Comparison of ENCODE assay signal across 15 cellular contexts in the genomic region with DNA sequence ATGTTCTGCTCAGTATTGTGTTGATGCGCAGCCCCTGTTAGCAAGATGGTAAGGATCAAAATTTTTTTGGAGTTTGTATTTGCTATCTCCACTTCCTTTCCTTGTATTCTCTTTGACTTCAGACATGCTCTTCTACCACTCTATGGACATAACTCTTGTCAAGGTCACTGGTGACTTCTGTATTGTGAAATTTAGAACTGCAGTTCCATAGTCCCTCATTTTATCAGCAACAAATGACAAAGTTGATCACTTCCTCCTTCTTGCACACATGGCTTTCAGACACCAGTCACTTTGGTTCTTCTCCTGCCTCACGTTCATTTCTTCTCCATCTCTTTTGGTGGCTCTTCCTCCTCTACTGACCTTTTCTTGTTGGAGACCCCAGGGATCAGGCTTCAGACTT. TPM values are rescaled to one million over a fixed set of nuclear protein-coding genes. Genes with fewer than 3 reads are reported as not detected.
"Had no signal": no experiment of that assay in that cellular context is flagged by ENCODE, and none has a peak within 500 bp of the region (broad histone marks: within the 10 kb centered on the region; RNA-seq: fewer than 3 reads in every experiment).

No MANE protein-coding gene starts in this region.

- H2AFZ ChIP-seq: parathyroid adenoma had no signal

- H3K36me3 ChIP-seq: left lung had no signal

- H3K9ac ChIP-seq: parathyroid adenoma had no signal

- H3K4me1 ChIP-seq: left lung, parathyroid adenoma, sigmoid colon, upper lobe of right lung had no signal

- H3K27me3 ChIP-seq: left lung, sigmoid colon, upper lobe of right lung had no signal

- DNase-seq: activated CD8-positive, alpha-beta T cell treated with anti-CD3 and anti-CD28 coated beads for 36 hours; activated effector memory CD4-positive, alpha-beta T cell treated with anti-CD3 and anti-CD28 coated beads, Interleukin-2, amount 50 U/mL, for 16 hours; activated T-cell treated with anti-CD3 and anti-CD28 coated beads, Interleukin-2, amount 50 U/mL, for 4 hours; caudate nucleus; islet precursor cell; left lung; mucosa of descending colon; naive thymus-derived CD8-positive, alpha-beta T cell; sigmoid colon; stimulated activated CD4-positive, alpha-beta T cell treated with anti-CD3 and anti-CD28 coated beads, Interleukin-2, amount 100 ng/mL, for 24 hours; upper lobe of right lung; WERI-Rb-1 had no signal

- ATAC-seq: activated CD8-positive, alpha-beta T cell treated with anti-CD3 and anti-CD28 coated beads for 36 hours; activated T-cell treated with anti-CD3 and anti-CD28 coated beads, Interleukin-2, amount 50 U/mL, for 4 hours; mucosa of descending colon; naive thymus-derived CD8-positive, alpha-beta T cell; upper lobe of right lung had no signal

- H3K4me3 ChIP-seq: left lung, mucosa of descending colon, sigmoid colon, thoracic aorta, upper lobe of right lung had no signal

- FAIRE-seq: colon had no signal

- H3K79me2 ChIP-seq: parathyroid adenoma had no signal

- H3K9me3 ChIP-seq: left lung, mucosa of descending colon, sigmoid colon, thoracic aorta, upper lobe of right lung had no signal

- H3K27ac ChIP-seq: left lung, parathyroid adenoma, sigmoid colon, thoracic aorta, upper lobe of right lung, WERI-Rb-1 had no signal

RNA-seq across cellular contexts. Expression of a gene that starts 46.7 kb away (rescaled TPM):
- total RNA-seq: activated CD8-positive, alpha-beta T cell treated with anti-CD3 and anti-CD28 coated beads for 36 hours; naive thymus-derived CD8-positive, alpha-beta T cell had no signal
- polyA plus RNA-seq: naive thymus-derived CD8-positive, alpha-beta T cell had no signal
